Comparison of ENCODE assay signal across 7 cellular contexts in the genomic region with DNA sequence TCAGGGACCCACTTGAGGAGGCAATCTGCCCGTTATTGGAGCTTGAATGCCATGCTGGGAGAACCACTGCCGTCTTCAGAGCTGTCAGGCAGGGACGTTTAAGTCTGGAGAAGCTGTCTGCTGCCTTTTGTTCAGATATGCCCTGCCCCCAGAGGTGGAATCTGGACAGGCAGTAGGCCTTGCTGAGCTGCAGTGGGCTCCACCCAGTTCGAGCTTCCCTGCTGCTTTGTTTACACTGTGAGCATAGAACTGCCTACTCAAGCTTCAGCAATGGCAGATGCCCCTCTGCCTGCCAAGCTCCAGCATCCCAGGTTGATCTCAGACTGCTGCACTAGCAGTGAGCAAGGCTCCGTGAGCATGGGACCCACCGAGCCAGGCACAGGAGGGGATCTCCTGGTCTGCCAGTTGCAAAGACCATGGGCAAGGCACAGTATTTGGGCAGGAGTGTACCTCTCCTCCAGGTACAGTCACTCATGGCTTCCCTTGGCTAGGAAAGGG.
DNase-seq lines count a peak whose midpoint lies in the region; ATAC-seq and TF ChIP-seq lines count a peak whose summit lies in the region.
"Not testable (repeated sequence)": the region's sequence is repeated elsewhere in the genome, so short reads cannot be mapped to it uniquely, and the experiment has no call there.

No MANE protein-coding gene starts in this region.

- not testable (repeated sequence) for H4K20me1 ChIP-seq in HCT116 (ENCODE audit: insufficient read depth)

- CTCF ChIA-PET in HCT116 (lab: Charles Lee): interaction anchor here (0.9 kb wide), 1 partner anchor 66 kb away, joined by 3 read pairs; no protein-coding TSS in a partner anchor

- not testable (repeated sequence) for BruUV-seq in HCT116 (replicated peaks; lab: Mats Ljungman, UMichigan)

- intact Hi-C loops in HCT116 (cut with micrococcal nuclease); left ventricle myocardium inferior (cut with micrococcal nuclease): not testable (repeated sequence)

- H3K79me2 ChIP-seq in HCT116 (ENCODE audit: insufficient read depth, low read length): peaks cover 18% of the 10 kb centered on the region

- peak; percentile 61; the same call in 1 of the 2 replicates for ATAC-seq in HCT116

- H3K9ac ChIP-seq in HCT116 (ENCODE audit: low read length): not testable (repeated sequence)

- not testable (repeated sequence) for H3K9me2 ChIP-seq in HCT116 (ENCODE audit: insufficient read depth)

- not testable (repeated sequence) for TF ChIP-seq POLR2A in HCT116 (IDR thresholded peaks at IDR 0.05; ENCODE audit: borderline replicate concordance, extremely low read depth, insufficient read depth, insufficient read length)

- not testable (repeated sequence) for H3K27me3 ChIP-seq in HCT116 (ENCODE audit: insufficient read depth, low read length); brain microvascular endothelial cell (replicated peaks); left ventricle myocardium inferior (ENCODE audit: low read depth)

- peaks cover 6 to 14% of the 10 kb centered on the region in 2 experiments; a peak in 3 of 4 replicates for H3K4me1 ChIP-seq in HCT116 (ENCODE audit: control insufficient read depth in 1 of 2, insufficient read depth in 2 of 2, low read length in 2 of 2)
- H3K4me1 ChIP-seq in left ventricle myocardium inferior: not testable (repeated sequence)

- not testable (repeated sequence) for H3K4me3 ChIP-seq in HCT116 (replicated peaks in 1 of 2; ENCODE audit: low read depth in 1 of 2, low read length in 2 of 2); brain microvascular endothelial cell (ENCODE audit: low read depth, low read length); left ventricle myocardium inferior

- in situ Hi-C loops in brain microvascular endothelial cell (cut with HindIII; ENCODE audit: low pct_ligation_motif_present, low sequenced_read_pairs): not testable (repeated sequence)

- RAD21 ChIA-PET in HCT116 (lab: Charles Lee; ENCODE audit: low non-redundant PET in 1 of 2, low total read pairs in 2 of 2, uncharacterized antibody in 2 of 2, unreplicated experiment in 2 of 2): not testable (repeated sequence)

- POLR2A ChIA-PET in HCT116 (lab: Charles Lee): not testable (repeated sequence)

- H2AFZ ChIP-seq in HCT116 (ENCODE audit: low read depth, low read length, poor library complexity, severe bottlenecking): not testable (repeated sequence)

- TF ChIP-seq CTCF in HCT116 (IDR thresholded peaks at IDR 0.05 in 2 of 3, conservative IDR thresholded peaks at IDR 0.05 in 1 of 3; ENCODE audit: borderline replicate concordance in 1 of 3, insufficient read depth in 1 of 3, low read depth in 2 of 3, low read length in 2 of 3): peak in 1 of 3 experiments; percentile 24; a peak in 1 of 6 replicates
- peak; percentile 1 for TF ChIP-seq CTCF in brain microvascular endothelial cell (IDR thresholded peaks at IDR 0.05; ENCODE audit: low read depth, low read length, missing control alignments)
- TF ChIP-seq CTCF in left ventricle myocardium inferior (IDR thresholded peaks at IDR 0.05; ENCODE audit: borderline replicate concordance): peak; percentile 29

- H3K36me3 ChIP-seq in HCT116 (ENCODE audit: control insufficient read depth in 1 of 2, insufficient read depth in 2 of 2, low read length in 2 of 2); brain microvascular endothelial cell (replicated peaks); left ventricle myocardium inferior: not testable (repeated sequence)

- DNase-seq in DMS 273 (lab: John Stamatoyannopoulos, UW; ENCODE audit: unreplicated experiment) (peak; percentile 78), NCI-H1694 (lab: John Stamatoyannopoulos, UW) (peak; percentile 68), NCI-H510A treated with DMSO at 0.1 percent for 48 hours (lab: John Stamatoyannopoulos, UW) (peak; percentile 39), myocyte (ENCODE audit: low read depth) (peak; percentile 7)
- DNase-seq in HCT116 (ENCODE audit: low read depth, low spot score); brain microvascular endothelial cell; left ventricle myocardium inferior: not testable (repeated sequence)

- peak overlapping the region; percentile 17; the same call in 1 of the 2 replicates for H3K4me2 ChIP-seq in HCT116 (ENCODE audit: low read length)

- H3K9me3 ChIP-seq in HCT116 (ENCODE audit: control insufficient read depth in 1 of 2, insufficient read depth in 1 of 2, low read depth in 1 of 2, low read length in 2 of 2); left ventricle myocardium inferior (replicated peaks): not testable (repeated sequence)

- TF ChIP-seq RAD21 in HCT116 (IDR thresholded peaks at IDR 0.05; ENCODE audit: low read depth): not testable (repeated sequence)

- not testable (repeated sequence) for H3K27ac ChIP-seq in HCT116 (ENCODE audit: low read depth, low read length); brain microvascular endothelial cell; left ventricle myocardium inferior (replicated peaks)
